18 cellular contexts compared by ENCODE assay signal in genomic region chr11:78337554-78337924, GRCh38.
DNase-seq lines count a peak whose midpoint lies in the region; ATAC-seq and TF ChIP-seq lines count a peak whose summit lies in the region.
"Had no signal": no experiment of that assay in that cellular context is flagged by ENCODE, and none has a peak within 500 bp of the region (broad histone marks: within the 10 kb centered on the region; RNA-seq: fewer than 3 reads in every experiment).

No MANE protein-coding gene starts in this region.

- H3K9me3 ChIP-seq in KOPT-K1 (ENCODE audit: insufficient read depth, low read length, poor library complexity, severe bottlenecking), result peaks cover 7% of the 10 kb centered on the region
- no peaks in the 10 kb centered on the region for H3K9me3 ChIP-seq in CD4-positive, alpha-beta T cell (ENCODE audit: control insufficient read depth, low read length)

- no peaks in the 10 kb centered on the region for H3K27me3 Mint-ChIP-seq in T-helper 1 cell treated with Interleukin-12 subunit alpha and Interleukin-12 subunit beta and Interleukin-4 antibody, amounts not matched to agents 30 μg/mL and 1 μg/mL, for 36 hours (ENCODE audit: low read depth)
- no peaks in the 10 kb centered on the region for H3K27me3 Mint-ChIP-seq in dendritic cell treated with granulocyte-macrophage colony-stimulating factor and Interleukin-4, amounts not matched to agents 40 ng/mL and 50 ng/mL, for 4 days
- H3K27me3 Mint-ChIP-seq in stimulated activated memory B cell treated with anti-CD40 and anti-IgM and Interleukin-4, amounts not matched to agents 10 μg/mL and 1 μg/mL and 100 μg/mL, for 72 hours, result no peaks in the 10 kb centered on the region
- H3K27me3 Mint-ChIP-seq in CD4-positive, alpha-beta T cell, result no peaks in the 10 kb centered on the region

- peak overlapping the region; percentile 84 for H3K27ac ChIP-seq in KOPT-K1 (ENCODE audit: low read depth, low read length, poor library complexity, severe bottlenecking)
- no peak overlapping the region for H3K27ac ChIP-seq in CD4-positive, alpha-beta T cell (ENCODE audit: low read depth, low read length)

- no peak overlapping the region for H3K4me3 Mint-ChIP-seq in T-helper 1 cell treated with Interleukin-12 subunit alpha and Interleukin-12 subunit beta and Interleukin-4 antibody, amounts not matched to agents 30 μg/mL and 1 μg/mL, for 36 hours
- H3K4me3 Mint-ChIP-seq in dendritic cell treated with granulocyte-macrophage colony-stimulating factor and Interleukin-4, amounts not matched to agents 40 ng/mL and 50 ng/mL, for 4 days, result no peak overlapping the region
- H3K4me3 Mint-ChIP-seq in stimulated activated memory B cell treated with anti-CD40 and anti-IgM and Interleukin-4, amounts not matched to agents 10 μg/mL and 1 μg/mL and 100 μg/mL, for 72 hours, result peak overlapping the region; percentile 6
- no peak overlapping the region for H3K4me3 Mint-ChIP-seq in CD4-positive, alpha-beta T cell
- H3K4me3 Mint-ChIP-seq: GM23338 had no signal

- no peaks in the 10 kb centered on the region for H3K27me3 ChIP-seq in CD4-positive, alpha-beta T cell (ENCODE audit: control insufficient read depth, insufficient read depth, low read length)

- no peak for ATAC-seq in stimulated activated memory B cell treated with anti-CD40 and anti-IgM and Interleukin-4, amounts not matched to agents 10 μg/mL and 1 μg/mL and 100 μg/mL, for 72 hours
- ATAC-seq in GM19463 (IDR thresholded peaks at IDR 0.05; ENCODE audit: unreplicated experiment), result no peak
- ATAC-seq in CD4-positive, alpha-beta T cell (ENCODE audit: poor library complexity), result no peak
- ATAC-seq: GM23338 had no signal

- H3K27ac Mint-ChIP-seq in T-helper 1 cell treated with Interleukin-12 subunit alpha and Interleukin-12 subunit beta and Interleukin-4 antibody, amounts not matched to agents 30 μg/mL and 1 μg/mL, for 36 hours, result peak overlapping the region; percentile 18
- peak overlapping the region; percentile 85 for H3K27ac Mint-ChIP-seq in dendritic cell treated with granulocyte-macrophage colony-stimulating factor and Interleukin-4, amounts not matched to agents 40 ng/mL and 50 ng/mL, for 4 days
- H3K27ac Mint-ChIP-seq in stimulated activated memory B cell treated with anti-CD40 and anti-IgM and Interleukin-4, amounts not matched to agents 10 μg/mL and 1 μg/mL and 100 μg/mL, for 72 hours, result peak overlapping the region; percentile 59
- H3K27ac Mint-ChIP-seq in CD4-positive, alpha-beta T cell, result no peak overlapping the region
- H3K27ac Mint-ChIP-seq: GM23338 had no signal

- H3K4me1 Mint-ChIP-seq in T-helper 1 cell treated with Interleukin-12 subunit alpha and Interleukin-12 subunit beta and Interleukin-4 antibody, amounts not matched to agents 30 μg/mL and 1 μg/mL, for 36 hours (ENCODE audit: low read depth), result peaks cover 80% of the 10 kb centered on the region
- peaks cover 83% of the 10 kb centered on the region for H3K4me1 Mint-ChIP-seq in dendritic cell treated with granulocyte-macrophage colony-stimulating factor and Interleukin-4, amounts not matched to agents 40 ng/mL and 50 ng/mL, for 4 days (ENCODE audit: low read depth)
- H3K4me1 Mint-ChIP-seq in stimulated activated memory B cell treated with anti-CD40 and anti-IgM and Interleukin-4, amounts not matched to agents 10 μg/mL and 1 μg/mL and 100 μg/mL, for 72 hours, result peaks cover 70% of the 10 kb centered on the region
- no peaks in the 10 kb centered on the region for H3K4me1 Mint-ChIP-seq in CD4-positive, alpha-beta T cell (ENCODE audit: low read depth)

- CTCF ChIA-PET in CD4-positive, alpha-beta T cell (lab: Charles Lee), result no interaction called here

- POLR2A ChIA-PET in CD4-positive, alpha-beta T cell (lab: Charles Lee), result no interaction called here

- peaks cover 44% of the 10 kb centered on the region for H3K36me3 Mint-ChIP-seq in T-helper 1 cell treated with Interleukin-12 subunit alpha and Interleukin-12 subunit beta and Interleukin-4 antibody, amounts not matched to agents 30 μg/mL and 1 μg/mL, for 36 hours (ENCODE audit: low read depth)
- peaks cover 30% of the 10 kb centered on the region for H3K36me3 Mint-ChIP-seq in dendritic cell treated with granulocyte-macrophage colony-stimulating factor and Interleukin-4, amounts not matched to agents 40 ng/mL and 50 ng/mL, for 4 days (ENCODE audit: low read depth)
- peaks cover 13% of the 10 kb centered on the region for H3K36me3 Mint-ChIP-seq in stimulated activated memory B cell treated with anti-CD40 and anti-IgM and Interleukin-4, amounts not matched to agents 10 μg/mL and 1 μg/mL and 100 μg/mL, for 72 hours
- H3K36me3 Mint-ChIP-seq in CD4-positive, alpha-beta T cell (ENCODE audit: low read depth), result no peaks in the 10 kb centered on the region

- H3K36me3 ChIP-seq in KOPT-K1 (ENCODE audit: insufficient read depth, low read length), result no peaks in the 10 kb centered on the region

- H3K9me3 Mint-ChIP-seq in T-helper 1 cell treated with Interleukin-12 subunit alpha and Interleukin-12 subunit beta and Interleukin-4 antibody, amounts not matched to agents 30 μg/mL and 1 μg/mL, for 36 hours, result peaks cover 22% of the 10 kb centered on the region
- H3K9me3 Mint-ChIP-seq in dendritic cell treated with granulocyte-macrophage colony-stimulating factor and Interleukin-4, amounts not matched to agents 40 ng/mL and 50 ng/mL, for 4 days, result no peaks in the 10 kb centered on the region
- no peaks in the 10 kb centered on the region for H3K9me3 Mint-ChIP-seq in stimulated activated memory B cell treated with anti-CD40 and anti-IgM and Interleukin-4, amounts not matched to agents 10 μg/mL and 1 μg/mL and 100 μg/mL, for 72 hours
- H3K9me3 Mint-ChIP-seq in CD4-positive, alpha-beta T cell, result no peaks in the 10 kb centered on the region

- DNase-seq in T-helper 1 cell (no peak), H4 (ENCODE audit: low spot score) (no peak)
- no peak for DNase-seq in CD4-positive, alpha-beta T cell
- DNase-seq: 8988T, C1 segment of cervical spinal cord, DMS79, GDM1, KBM-7, NCI-H1694, NCI-H446 treated with DMSO at 0.1 percent for 48 hours, NCI-H748 treated with DMSO at 0.1 percent for 48 hours, PC-3 had no signal

- no peak for TF ChIP-seq CTCF in CD4-positive, alpha-beta T cell (IDR thresholded peaks at IDR 0.05)

- intact Hi-C loops in dendritic cell treated with granulocyte-macrophage colony-stimulating factor and Interleukin-4, amounts not matched to agents 40 ng/mL and 50 ng/mL, for 4 days (cut with micrococcal nuclease), result loop anchor here (5.0 kb wide), 1 partner anchor 45 kb away; no protein-coding TSS in a partner anchor
- intact Hi-C loops in CD4-positive, alpha-beta T cell (cut with DNase I, micrococcal nuclease), result no loop called here
